In genomic region chr16:14303182-14303618, GRCh38 we compare ENCODE assay signal across 8 cellular contexts.
DNase-seq lines count a peak whose midpoint lies in the region; ATAC-seq and TF ChIP-seq lines count a peak whose summit lies in the region.

No MANE protein-coding gene starts in this region.

- peaks cover 33% of the 10 kb centered on the region for H3K4me1 ChIP-seq in SJCRH30
- H3K4me1 ChIP-seq in prostate gland (replicated peaks) = peaks cover 9% of the 10 kb centered on the region

- no peak for ATAC-seq in omental fat pad (ENCODE audit: low FRiP score)

- H3K9me3 ChIP-seq in SJCRH30 (replicated peaks) = no peaks in the 10 kb centered on the region
- H3K9me3 ChIP-seq in prostate gland = no peaks in the 10 kb centered on the region

- intact Hi-C loops in prostate gland (cut with DNase I) = loop anchor here (5.0 kb wide), 1 partner anchor 94 kb away; no protein-coding TSS in a partner anchor

- H3K4me3 ChIP-seq in SJCRH30 = peak overlapping the region; percentile 95
- H3K4me3 ChIP-seq in prostate gland = peak overlapping the region; percentile 85 to 90

- TF ChIP-seq CTCF in prostate gland (IDR thresholded peaks at IDR 0.05) (no peak), omental fat pad (IDR thresholded peaks at IDR 0.05) (no peak)

- WGBS in prostate gland = 30% methylated on average over 14 of the region's 14 CpGs

- no peaks in the 10 kb centered on the region for H3K27me3 ChIP-seq in SJCRH30
- no peaks in the 10 kb centered on the region for H3K27me3 ChIP-seq in prostate gland (replicated peaks; ENCODE audit: insufficient read depth)

- TF ChIP-seq POLR2A in prostate gland (IDR thresholded peaks at IDR 0.05) = no peak

- peak; percentile 47 for DNase-seq in GM03348 (ENCODE audit: low spot score)
- peak; percentile 16 to 39 for DNase-seq in SJCRH30
- DNase-seq in fibroblast of peridontal ligament (ENCODE audit: extremely low read depth) = peak; percentile 45
- DNase-seq in prostate gland (ENCODE audit: low spot score) = no peak
- DNase-seq in GOT3 (lab: John Stamatoyannopoulos, UW) = no peak
- no peak for DNase-seq in omental fat pad (ENCODE audit: low spot score)
- no peak for DNase-seq in KG1 (lab: John Stamatoyannopoulos, UW)
- no peak for DNase-seq in T1000 (lab: John Stamatoyannopoulos, UW)

- peak overlapping the region; percentile 75 for H3K27ac ChIP-seq in SJCRH30
- H3K27ac ChIP-seq in prostate gland = peak overlapping the region; percentile 78 to 84

- no peaks in the 10 kb centered on the region for H3K36me3 ChIP-seq in SJCRH30
- no peaks in the 10 kb centered on the region for H3K36me3 ChIP-seq in prostate gland

Comparison
In these comparisons a context has a peak if more than half of its experiments do, and no peak if none do; other contexts are left out.
1. DNase-seq: peak in GM03348 (single experiment), SJCRH30 (2 of 2) and fibroblast of peridontal ligament (single experiment); none in prostate gland (single experiment), GOT3 (single experiment), omental fat pad (single experiment), KG1 (single experiment) and T1000 (single experiment).